ENCODE assay signal across 8 cellular contexts in the genomic region with DNA sequence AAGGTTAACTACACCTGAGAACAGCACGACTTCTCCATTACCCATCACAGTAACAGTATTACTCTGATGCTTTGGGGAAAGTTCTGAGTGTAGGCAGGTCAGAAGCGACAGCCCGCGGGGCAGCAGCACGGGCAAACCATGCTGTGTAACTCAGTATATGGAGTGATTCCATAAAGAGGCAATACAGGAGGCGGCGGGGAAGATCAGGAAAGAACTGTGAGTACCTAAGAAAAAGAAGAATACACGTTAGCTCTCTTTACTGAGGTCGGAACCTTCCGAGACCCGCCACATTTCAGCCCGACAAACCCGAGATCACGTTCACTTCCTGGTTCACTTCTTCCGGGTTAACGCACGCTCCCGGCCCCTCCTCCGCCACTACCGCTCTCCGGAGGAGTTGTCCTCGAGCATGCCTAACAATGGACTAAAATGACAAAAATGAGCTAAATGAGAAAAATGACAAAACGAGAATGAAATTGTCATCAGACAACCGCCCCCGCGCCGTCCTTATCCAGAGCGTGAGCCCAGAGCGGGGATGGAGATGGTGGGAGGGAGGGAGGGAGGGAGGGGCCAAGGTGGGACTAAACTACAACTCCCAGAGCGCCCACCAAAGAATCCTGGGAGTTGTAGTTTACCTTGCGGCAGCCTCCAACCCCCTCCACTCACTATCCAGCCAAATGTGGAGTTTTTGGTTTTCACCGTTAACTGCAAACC. TPM values are rescaled to one million over a fixed set of nuclear protein-coding genes. Genes with fewer than 3 reads are reported as not detected.
DNase-seq lines count a peak whose midpoint lies in the region; ATAC-seq and TF ChIP-seq lines count a peak whose summit lies in the region.

Gene MTRF1, minus strand, starts transcription at position 316 of the 711 bp plus-strand sequence. CDS start 2,669 bp downstream, outside the sequence.

- ATAC-seq in GM19328 (IDR thresholded peaks at IDR 0.05; ENCODE audit: unreplicated experiment), result peak; percentile 94
- peak; percentile 75 for ATAC-seq in HG03469 (IDR thresholded peaks at IDR 0.05; ENCODE audit: unreplicated experiment)

- peak within 1 kb of the TSS; percentile 76 to 92 (median 83) for H3K27ac ChIP-seq in BLaER1 treated with 17β-estradiol and CSF1 and Interleukin-3, amounts not matched to agents 10 nM and 100 nM
- peak within 1 kb of the TSS; percentile 58 to 76 for H3K27ac ChIP-seq in liver (ENCODE audit: low read depth in 1 of 2, low read length in 2 of 2)

- H3K4me1 Mint-ChIP-seq in dendritic cell treated with granulocyte-macrophage colony-stimulating factor and Interleukin-4, amounts not matched to agents 40 ng/mL and 50 ng/mL, for 4 days (ENCODE audit: low read depth), result peaks cover 7% of the 10 kb centered on the region

- H3K27me3 ChIP-seq in BLaER1 treated with 17β-estradiol and CSF1 and Interleukin-3, amounts not matched to agents 10 nM and 100 nM, result no peaks in the 10 kb centered on the region
- H3K27me3 ChIP-seq in liver (ENCODE audit: control insufficient read depth in 4 of 4, insufficient read depth in 4 of 4, low read length in 3 of 4), result no peaks in the 10 kb centered on the region

- TF ChIP-seq RAD21 in liver (IDR thresholded peaks at IDR 0.05), result peak; percentile 2 to 4

- TF ChIP-seq CTCF in liver (IDR thresholded peaks at IDR 0.05; ENCODE audit: low read depth, low read length, missing input control), result no peak

- intact Hi-C loops in dendritic cell treated with granulocyte-macrophage colony-stimulating factor and Interleukin-4, amounts not matched to agents 40 ng/mL and 50 ng/mL, for 4 days (cut with micrococcal nuclease), result loop anchor here (1.0 to 5.0 kb wide), 5 partner anchors 48 to 1009 kb away; partner anchors contain the start of genes AKAP11, KBTBD6, KBTBD7 and NAA16

- H3K4me2 ChIP-seq in BLaER1 treated with 17β-estradiol and CSF1 and Interleukin-3, amounts not matched to agents 10 nM and 100 nM, result peak within 1 kb of the TSS; percentile 73 to 92 (median 81)

- H3K9me3 Mint-ChIP-seq in dendritic cell treated with granulocyte-macrophage colony-stimulating factor and Interleukin-4, amounts not matched to agents 40 ng/mL and 50 ng/mL, for 4 days, result peaks cover 4% of the 10 kb centered on the region

- H3K9ac ChIP-seq in BLaER1 treated with 17β-estradiol and CSF1 and Interleukin-3, amounts not matched to agents 10 nM and 100 nM, result peak within 1 kb of the TSS; percentile 81 to 91 (median 87)
- peak within 1 kb of the TSS; percentile 44 to 86 for H3K9ac ChIP-seq in liver (ENCODE audit: low read depth in 1 of 2, low read length in 2 of 2)

- DNase-seq in NCI-H526 (lab: John Stamatoyannopoulos, UW), result peak; percentile 90
- DNase-seq in activated CD4-positive, alpha-beta T cell treated with anti-CD3 and anti-CD28 coated beads, Interleukin-2, amount 50 U/mL, for 1 hour, result peak; percentile 76
- DNase-seq in stimulated activated CD4-positive, alpha-beta T cell treated with anti-CD3 and anti-CD28 coated beads, Interleukin-4, amount 100 ng/mL, for 24 hours, result peak; percentile 84

- H3K4me3 Mint-ChIP-seq in dendritic cell treated with granulocyte-macrophage colony-stimulating factor and Interleukin-4, amounts not matched to agents 40 ng/mL and 50 ng/mL, for 4 days, result peak within 1 kb of the TSS; percentile 99

- peaks cover 33% of the 10 kb centered on the region for H3K36me3 Mint-ChIP-seq in dendritic cell treated with granulocyte-macrophage colony-stimulating factor and Interleukin-4, amounts not matched to agents 40 ng/mL and 50 ng/mL, for 4 days (ENCODE audit: low read depth)

- no peaks in the 10 kb centered on the region for H4K20me1 ChIP-seq in BLaER1 treated with 17β-estradiol and CSF1 and Interleukin-3, amounts not matched to agents 10 nM and 100 nM

- under 1% methylated on average over 32 of the region's 32 CpGs for WGBS in liver

- H3K27me3 Mint-ChIP-seq in dendritic cell treated with granulocyte-macrophage colony-stimulating factor and Interleukin-4, amounts not matched to agents 40 ng/mL and 50 ng/mL, for 4 days, result no peaks in the 10 kb centered on the region

- H3K4me3 ChIP-seq in BLaER1 treated with 17β-estradiol and CSF1 and Interleukin-3, amounts not matched to agents 10 nM and 100 nM, result peak within 1 kb of the TSS; percentile 64 to 81 (median 74)
- peak within 1 kb of the TSS; percentile 67 to 94 (median 85) for H3K4me3 ChIP-seq in liver (ENCODE audit: low read depth in 1 of 3, low read length in 3 of 3)

- H3K9me3 ChIP-seq in BLaER1 treated with 17β-estradiol and CSF1 and Interleukin-3, amounts not matched to agents 10 nM and 100 nM (replicated peaks in 1 of 11), result peaks cover 29 to 61% (median 48%) of the 10 kb centered on the region in 11 experiments
- H3K9me3 ChIP-seq in liver (ENCODE audit: control insufficient read depth in 4 of 4, low read length in 3 of 4), result no peaks in the 10 kb centered on the region

- peaks cover 24 to 39% (median 31%) of the 10 kb centered on the region in 11 experiments for H3K36me3 ChIP-seq in BLaER1 treated with 17β-estradiol and CSF1 and Interleukin-3, amounts not matched to agents 10 nM and 100 nM
- peaks cover 0 to 2% (median 0%) of the 10 kb centered on the region in 4 donors for H3K36me3 ChIP-seq in liver (ENCODE audit: control insufficient read depth in 4 of 4, insufficient read depth in 3 of 4, low read depth in 1 of 4, low read length in 3 of 4)

- peaks cover 7 to 16% (median 10%) of the 10 kb centered on the region in 10 experiments; a peak in 19 of 20 replicates for H3K4me1 ChIP-seq in BLaER1 treated with 17β-estradiol and CSF1 and Interleukin-3, amounts not matched to agents 10 nM and 100 nM
- peaks cover 2 to 27% (median 10%) of the 10 kb centered on the region in 4 donors for H3K4me1 ChIP-seq in liver (ENCODE audit: control insufficient read depth in 4 of 4, insufficient read depth in 4 of 4, low read length in 3 of 4)

- H3K27ac Mint-ChIP-seq in dendritic cell treated with granulocyte-macrophage colony-stimulating factor and Interleukin-4, amounts not matched to agents 40 ng/mL and 50 ng/mL, for 4 days, result peak within 1 kb of the TSS; percentile 93

TF ChIP-seq in liver, 16 proteins besides CTCF, POLR2A, EP300 and RAD21 (continues in another document):
- TF ChIP-seq FOXA1 (IDR thresholded peaks at IDR 0.05) (no peak), SP1 (IDR thresholded peaks at IDR 0.05) (no peak), HNF4A (conservative IDR thresholded peaks at IDR 0.05) (no peak), HNF4G (IDR thresholded peaks at IDR 0.05) (no peak), EGR1 (IDR thresholded peaks at IDR 0.05; ENCODE audit: low read depth in 2 of 2) (peak in 1 of 2 donors; percentile 46), FOXA2 (IDR thresholded peaks at IDR 0.05) (no peak), GABPA (IDR thresholded peaks at IDR 0.05 in 1 of 2, conservative IDR thresholded peaks at IDR 0.05 in 1 of 2) (peak; percentile 79 to 94), ZBTB33 (IDR thresholded peaks at IDR 0.05) (peak; percentile 57), MAX (IDR thresholded peaks at IDR 0.05) (no peak), REST (IDR thresholded peaks at IDR 0.05) (no peak), RXRA (IDR thresholded peaks at IDR 0.05) (no peak), TAF1 (conservative IDR thresholded peaks at IDR 0.05) (peak; percentile 61), NR2F2 (IDR thresholded peaks at IDR 0.05) (no peak), YY1 (IDR thresholded peaks at IDR 0.05) (peak; percentile 65)
- TF ChIP-seq, protein P1, sequence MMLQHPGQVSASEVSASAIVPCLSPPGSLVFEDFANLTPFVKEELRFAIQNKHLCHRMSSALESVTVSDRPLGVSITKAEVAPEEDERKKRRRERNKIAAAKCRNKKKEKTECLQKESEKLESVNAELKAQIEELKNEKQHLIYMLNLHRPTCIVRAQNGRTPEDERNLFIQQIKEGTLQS (IDR thresholded peaks at IDR 0.05), result no peak

RNA-seq across cellular contexts. Expression of gene MTRF1, which starts in this region (rescaled TPM):
- total RNA-seq in liver, result 10 to 100 TPM; 10.7 to 11.0 TPM
- polyA plus RNA-seq in liver, result 1 to 10 TPM; 4.9 to 9.1 TPM

Comparison
In these comparisons a context has a peak if more than half of its experiments do, and no peak if none do; other contexts are left out.
1. Peak in every context shown above with its lines: DNase-seq, ATAC-seq, H3K4me3 ChIP-seq and H3K27ac ChIP-seq.